ENCODE assay signal across 2 cellular contexts in genomic region chr20:44247676-44248419, GRCh38.
TF ChIP-seq lines count a peak whose summit lies in the region.

No MANE protein-coding gene starts in this region.

TF ChIP-seq in GM23338, 12 proteins besides CTCF, POLR2A, EP300 and RAD21:
- TF ChIP-seq POLR2AphosphoS5 (IDR thresholded peaks at IDR 0.05; ENCODE audit: low read depth) (no peak), ZNF114 (CRISPR knock-in tag; IDR thresholded peaks at IDR 0.05) (no peak), NANOG (IDR thresholded peaks at IDR 0.05; ENCODE audit: borderline replicate concordance) (no peak), ZNF331 (CRISPR knock-in tag; IDR thresholded peaks at IDR 0.05; ENCODE audit: low read depth) (no peak), STAT1 (IDR thresholded peaks at IDR 0.05; ENCODE audit: unreplicated experiment) (no peak), JUNB (IDR thresholded peaks at IDR 0.05; ENCODE audit: unreplicated experiment) (no peak), EZH2phosphoT487 (IDR thresholded peaks at IDR 0.05; ENCODE audit: unreplicated experiment) (no peak), CREB1 (CRISPR knock-in tag; IDR thresholded peaks at IDR 0.05; ENCODE audit: low read depth) (0 out of 2 replicates have a peak, but pooled peaks have one; percentile 17), EZH2 (IDR thresholded peaks at IDR 0.05; ENCODE audit: low read depth, unreplicated experiment) (no peak), REST (IDR thresholded peaks at IDR 0.05; ENCODE audit: unreplicated experiment) (peak; percentile 94)
- TF ChIP-seq, protein P1, sequence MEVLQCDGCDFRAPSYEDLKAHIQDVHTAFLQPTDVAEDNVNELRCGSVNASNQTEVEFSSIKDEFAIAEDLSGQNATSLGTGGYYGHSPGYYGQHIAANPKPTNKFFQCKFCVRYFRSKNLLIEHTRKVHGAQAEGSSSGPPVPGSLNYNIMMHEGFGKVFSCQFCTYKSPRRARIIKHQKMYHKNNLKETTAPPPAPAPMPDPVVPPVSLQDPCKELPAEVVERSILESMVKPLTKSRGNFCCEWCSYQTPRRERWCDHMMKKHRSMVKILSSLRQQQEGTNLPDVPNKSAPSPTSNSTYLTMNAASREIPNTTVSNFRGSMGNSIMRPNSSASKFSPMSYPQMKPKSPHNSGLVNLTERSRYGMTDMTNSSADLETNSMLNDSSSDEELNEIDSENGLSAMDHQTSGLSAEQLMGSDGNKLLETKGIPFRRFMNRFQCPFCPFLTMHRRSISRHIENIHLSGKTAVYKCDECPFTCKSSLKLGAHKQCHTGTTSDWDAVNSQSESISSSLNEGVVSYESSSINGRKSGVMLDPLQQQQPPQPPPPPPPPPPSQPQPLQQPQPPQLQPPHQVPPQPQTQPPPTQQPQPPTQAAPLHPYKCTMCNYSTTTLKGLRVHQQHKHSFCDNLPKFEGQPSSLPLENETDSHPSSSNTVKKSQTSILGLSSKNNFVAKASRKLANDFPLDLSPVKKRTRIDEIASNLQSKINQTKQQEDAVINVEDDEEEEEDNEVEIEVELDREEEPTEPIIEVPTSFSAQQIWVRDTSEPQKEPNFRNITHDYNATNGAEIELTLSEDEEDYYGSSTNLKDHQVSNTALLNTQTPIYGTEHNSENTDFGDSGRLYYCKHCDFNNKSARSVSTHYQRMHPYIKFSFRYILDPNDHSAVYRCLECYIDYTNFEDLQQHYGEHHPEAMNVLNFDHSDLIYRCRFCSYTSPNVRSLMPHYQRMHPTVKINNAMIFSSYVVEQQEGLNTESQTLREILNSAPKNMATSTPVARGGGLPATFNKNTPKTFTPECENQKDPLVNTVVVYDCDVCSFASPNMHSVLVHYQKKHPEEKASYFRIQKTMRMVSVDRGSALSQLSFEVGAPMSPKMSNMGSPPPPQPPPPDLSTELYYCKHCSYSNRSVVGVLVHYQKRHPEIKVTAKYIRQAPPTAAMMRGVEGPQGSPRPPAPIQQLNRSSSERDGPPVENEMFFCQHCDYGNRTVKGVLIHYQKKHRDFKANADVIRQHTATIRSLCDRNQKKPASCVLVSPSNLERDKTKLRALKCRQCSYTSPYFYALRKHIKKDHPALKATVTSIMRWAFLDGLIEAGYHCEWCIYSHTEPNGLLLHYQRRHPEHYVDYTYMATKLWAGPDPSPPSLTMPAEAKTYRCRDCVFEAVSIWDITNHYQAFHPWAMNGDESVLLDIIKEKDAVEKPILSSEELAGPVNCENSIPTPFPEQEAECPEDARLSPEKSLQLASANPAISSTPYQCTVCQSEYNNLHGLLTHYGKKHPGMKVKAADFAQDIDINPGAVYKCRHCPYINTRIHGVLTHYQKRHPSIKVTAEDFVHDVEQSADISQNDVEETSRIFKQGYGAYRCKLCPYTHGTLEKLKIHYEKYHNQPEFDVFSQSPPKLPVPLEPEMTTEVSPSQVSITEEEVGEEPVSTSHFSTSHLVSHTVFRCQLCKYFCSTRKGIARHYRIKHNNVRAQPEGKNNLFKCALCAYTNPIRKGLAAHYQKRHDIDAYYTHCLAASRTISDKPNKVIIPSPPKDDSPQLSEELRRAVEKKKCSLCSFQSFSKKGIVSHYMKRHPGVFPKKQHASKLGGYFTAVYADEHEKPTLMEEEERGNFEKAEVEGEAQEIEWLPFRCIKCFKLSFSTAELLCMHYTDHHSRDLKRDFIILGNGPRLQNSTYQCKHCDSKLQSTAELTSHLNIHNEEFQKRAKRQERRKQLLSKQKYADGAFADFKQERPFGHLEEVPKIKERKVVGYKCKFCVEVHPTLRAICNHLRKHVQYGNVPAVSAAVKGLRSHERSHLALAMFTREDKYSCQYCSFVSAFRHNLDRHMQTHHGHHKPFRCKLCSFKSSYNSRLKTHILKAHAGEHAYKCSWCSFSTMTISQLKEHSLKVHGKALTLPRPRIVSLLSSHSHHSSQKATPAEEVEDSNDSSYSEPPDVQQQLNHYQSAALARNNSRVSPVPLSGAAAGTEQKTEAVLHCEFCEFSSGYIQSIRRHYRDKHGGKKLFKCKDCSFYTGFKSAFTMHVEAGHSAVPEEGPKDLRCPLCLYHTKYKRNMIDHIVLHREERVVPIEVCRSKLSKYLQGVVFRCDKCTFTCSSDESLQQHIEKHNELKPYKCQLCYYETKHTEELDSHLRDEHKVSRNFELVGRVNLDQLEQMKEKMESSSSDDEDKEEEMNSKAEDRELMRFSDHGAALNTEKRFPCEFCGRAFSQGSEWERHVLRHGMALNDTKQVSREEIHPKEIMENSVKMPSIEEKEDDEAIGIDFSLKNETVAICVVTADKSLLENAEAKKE (CRISPR knock-in tag; IDR thresholded peaks at IDR 0.05), result 0 out of 2 replicates have a peak, but pooled peaks have one; percentile 46
- TF ChIP-seq, protein P2, sequence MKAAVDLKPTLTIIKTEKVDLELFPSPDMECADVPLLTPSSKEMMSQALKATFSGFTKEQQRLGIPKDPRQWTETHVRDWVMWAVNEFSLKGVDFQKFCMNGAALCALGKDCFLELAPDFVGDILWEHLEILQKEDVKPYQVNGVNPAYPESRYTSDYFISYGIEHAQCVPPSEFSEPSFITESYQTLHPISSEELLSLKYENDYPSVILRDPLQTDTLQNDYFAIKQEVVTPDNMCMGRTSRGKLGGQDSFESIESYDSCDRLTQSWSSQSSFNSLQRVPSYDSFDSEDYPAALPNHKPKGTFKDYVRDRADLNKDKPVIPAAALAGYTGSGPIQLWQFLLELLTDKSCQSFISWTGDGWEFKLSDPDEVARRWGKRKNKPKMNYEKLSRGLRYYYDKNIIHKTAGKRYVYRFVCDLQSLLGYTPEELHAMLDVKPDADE (IDR thresholded peaks at IDR 0.05), result no peak; the same call in 1 of the 2 replicates

TF ChIP-seq in H1, 55 proteins besides CTCF, POLR2A, EP300 and RAD21:
- TF ChIP-seq NANOG (IDR thresholded peaks at IDR 0.05; ENCODE audit: insufficient read depth, low read depth, low read length, poor library complexity, severe bottlenecking), result no peak
- peak; percentile 97 to 99 for TF ChIP-seq SIN3A (conservative IDR thresholded peaks at IDR 0.05 in 1 of 2, IDR thresholded peaks at IDR 0.05 in 1 of 2; ENCODE audit: low read depth in 1 of 2, low read length in 2 of 2)
- TF ChIP-seq HDAC2 (IDR thresholded peaks at IDR 0.05; ENCODE audit: borderline replicate concordance in 1 of 2, low read depth in 2 of 2, low read length in 2 of 2), result 0 out of 4 replicates have a peak, but pooled peaks have one; percentile 31 to 43
- peak; percentile 55 for TF ChIP-seq TAF7 (optimal IDR thresholded peaks at IDR 0.05; ENCODE audit: borderline replicate concordance, low read depth, low read length)
- no peak for TF ChIP-seq KDM4A (IDR thresholded peaks at IDR 0.05; ENCODE audit: low read depth, low read length, severe bottlenecking)
- TF ChIP-seq SAP30 (IDR thresholded peaks at IDR 0.05; ENCODE audit: insufficient read depth, insufficient replicate concordance, low read length), result peak; percentile 87
- 0 out of 2 replicates have a peak, but pooled peaks have one; percentile 32 for TF ChIP-seq YY1 (IDR thresholded peaks at IDR 0.05; ENCODE audit: low read depth, low read length)
